ENCODE assay signal across 14 cellular contexts in the genomic region with DNA sequence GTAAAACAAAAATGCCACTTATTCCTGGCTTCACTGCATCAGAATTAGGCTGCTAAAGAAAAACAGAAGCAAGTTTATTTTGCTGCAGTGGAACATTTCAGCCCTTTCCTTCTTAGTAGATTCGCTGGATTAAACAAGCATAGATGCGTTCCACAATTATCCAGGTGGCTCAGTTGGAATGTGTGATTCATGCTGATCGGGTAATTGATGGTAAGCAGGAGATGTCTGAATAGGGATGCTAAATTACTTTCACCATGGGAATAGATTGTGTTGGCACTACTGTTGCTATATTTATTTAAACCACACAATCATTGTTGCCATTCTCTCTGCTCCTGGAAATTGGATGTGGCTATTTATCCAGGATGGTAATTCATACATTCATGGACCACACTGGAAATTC.
DNase-seq lines count a peak whose midpoint lies in the region; TF ChIP-seq lines count a peak whose summit lies in the region.
"Had no signal": no experiment of that assay in that cellular context is flagged by ENCODE, and none has a peak within 500 bp of the region (broad histone marks: within the 10 kb centered on the region; RNA-seq: fewer than 3 reads in every experiment).

No MANE protein-coding gene starts in this region.

- POLR2A ChIA-PET in Caco-2 (lab: Charles Lee): no interaction called here

- no peak for TF ChIP-seq CTCF in epithelial cell of esophagus (IDR thresholded peaks at IDR 0.05; ENCODE audit: insufficient read depth, low read depth, low read length, missing control alignments)
- no peak for TF ChIP-seq CTCF in Caco-2 (IDR thresholded peaks at IDR 0.05; ENCODE audit: insufficient read depth in 1 of 2, low read depth in 1 of 2, low read length in 1 of 2, severe bottlenecking in 1 of 2, unreplicated experiment in 1 of 2)
- TF ChIP-seq CTCF in BE2C (IDR thresholded peaks at IDR 0.05; ENCODE audit: low read depth, low read length): no peak
- no peak for TF ChIP-seq CTCF in tibial artery (IDR thresholded peaks at IDR 0.05)

- H3K36me3 ChIP-seq in Caco-2 (ENCODE audit: control insufficient read depth, insufficient read depth, low read length) (no peaks in the 10 kb centered on the region), BE2C (no peaks in the 10 kb centered on the region), tibial artery (no peaks in the 10 kb centered on the region)

- BruUV-seq in Caco-2 (replicated peaks; lab: Mats Ljungman, UMichigan): no TSS peak

- no peak overlapping the region for H3K27ac ChIP-seq in tibial artery

- H3K4me1 Mint-ChIP-seq in Caco-2 (ENCODE audit: low read depth, unreplicated experiment): no peaks in the 10 kb centered on the region
- H3K4me1 Mint-ChIP-seq: CD4-positive, alpha-beta memory T cell had no signal

- H3K4me3 Mint-ChIP-seq in Caco-2 (ENCODE audit: unreplicated experiment): no peak overlapping the region
- H3K4me3 Mint-ChIP-seq: CD4-positive, alpha-beta memory T cell had no signal

- no peak overlapping the region for H3K4me3 ChIP-seq in epithelial cell of esophagus (ENCODE audit: low read length)
- H3K4me3 ChIP-seq in Caco-2 (ENCODE audit: low read depth, low read length): no peak overlapping the region
- H3K4me3 ChIP-seq in BE2C (ENCODE audit: low read depth, low read length): no peak overlapping the region
- H3K4me3 ChIP-seq in tibial artery: no peak overlapping the region
- H3K4me3 ChIP-seq: K562 had no signal

- no peaks in the 10 kb centered on the region for H3K36me3 Mint-ChIP-seq in Caco-2 (ENCODE audit: insufficient read depth, unreplicated experiment)
- H3K36me3 Mint-ChIP-seq: CD4-positive, alpha-beta memory T cell had no signal

- H3K27me3 Mint-ChIP-seq in Caco-2 (ENCODE audit: insufficient read depth, unreplicated experiment): peaks cover 5% of the 10 kb centered on the region

- CTCF ChIA-PET in Caco-2 (lab: Charles Lee): no interaction called here

- intact Hi-C loops in Caco-2 (cut with micrococcal nuclease; ENCODE audit: unreplicated experiment): no loop called here
- intact Hi-C loops in tibial artery (cut with DNase I; ENCODE audit: low total_unique reads): no loop called here

- H3K27ac Mint-ChIP-seq in Caco-2 (ENCODE audit: unreplicated experiment): no peak overlapping the region
- H3K27ac Mint-ChIP-seq: CD4-positive, alpha-beta memory T cell had no signal

- DNase-seq in A172 (ENCODE audit: low spot score): peak; percentile 44
- peak; percentile 78 for DNase-seq in NCI-H146 (lab: John Stamatoyannopoulos, UW)
- peak; percentile 40 for DNase-seq in NCI-H774 (lab: John Stamatoyannopoulos, UW)
- DNase-seq in epithelial cell of esophagus (ENCODE audit: low read depth): peak; percentile 25
- DNase-seq in Caco-2: no peak
- no peak for DNase-seq in BE2C
- DNase-seq in tibial artery: no peak
- DNase-seq: CD4-positive, alpha-beta memory T cell; MV-4-11; NCI-H2227 treated with DMSO at 0.1 percent for 48 hours; NCI-H510A treated with DMSO at 0.1 percent for 48 hours; SHP77; T-helper 1 cell had no signal

- H3K4me1 ChIP-seq in Caco-2: no peaks in the 10 kb centered on the region
- no peaks in the 10 kb centered on the region for H3K4me1 ChIP-seq in BE2C
- no peaks in the 10 kb centered on the region for H3K4me1 ChIP-seq in tibial artery

- no peaks in the 10 kb centered on the region for H3K9me3 ChIP-seq in Caco-2
- H3K9me3 ChIP-seq in BE2C: no peaks in the 10 kb centered on the region
- H3K9me3 ChIP-seq in tibial artery: no peaks in the 10 kb centered on the region

- no peaks in the 10 kb centered on the region for H3K9me3 Mint-ChIP-seq in Caco-2 (ENCODE audit: unreplicated experiment)
- H3K9me3 Mint-ChIP-seq: CD4-positive, alpha-beta memory T cell had no signal

- H3K27me3 ChIP-seq in Caco-2 (replicated peaks; ENCODE audit: control insufficient read depth, insufficient read depth, low read length) (no peaks in the 10 kb centered on the region), BE2C (no peaks in the 10 kb centered on the region), tibial artery (peaks cover 0 to 3% of the 10 kb centered on the region in 2 donors)

Comparison
In these comparisons a context has a peak if more than half of its experiments do, and no peak if none do; other contexts are left out.
1. DNase-seq: peak in A172 (single experiment), NCI-H146 (single experiment), NCI-H774 (single experiment) and epithelial cell of esophagus (single experiment); none in Caco-2 (0 of 2), BE2C (single experiment) and tibial artery (0 of 2).